15 cellular contexts compared by ENCODE assay signal in the genomic region with DNA sequence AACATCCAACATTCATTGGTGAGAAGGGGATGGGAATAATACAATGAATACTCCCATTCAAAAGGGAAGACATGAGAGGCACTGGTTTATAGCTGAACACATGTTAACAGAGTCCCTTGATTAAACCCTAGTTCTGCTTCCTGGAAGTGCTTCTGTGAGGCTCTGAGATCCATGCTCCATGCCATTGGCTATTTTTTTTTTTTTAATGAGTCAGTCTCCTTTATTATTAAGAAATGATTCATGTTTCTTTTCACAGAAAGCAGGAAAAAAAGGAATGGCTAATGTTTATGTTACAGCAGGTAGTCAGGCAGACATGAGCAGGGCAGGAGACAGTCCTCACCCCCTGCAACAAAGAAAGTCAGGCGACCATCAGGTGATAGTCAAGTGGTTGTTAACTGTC.
"Had no signal": no experiment of that assay in that cellular context is flagged by ENCODE, and none has a peak within 500 bp of the region (broad histone marks: within the 10 kb centered on the region; RNA-seq: fewer than 3 reads in every experiment).

No MANE protein-coding gene starts in this region.

- H3K4me1 ChIP-seq: left lung, psoas muscle, sigmoid colon had no signal

- H3K27ac ChIP-seq: dorsolateral prefrontal cortex, esophagus squamous epithelium, left lung, psoas muscle, sigmoid colon had no signal

- ATAC-seq: activated CD8-positive, alpha-beta memory T cell treated with anti-CD3 and anti-CD28 coated beads, Interleukin-2, amount 10 ng/mL, durations not matched to agents 7 days and 5 days; activated naive CD4-positive, alpha-beta T cell treated with anti-CD3 and anti-CD28 coated beads, Interleukin-2, amount 50 U/mL, for 72 hours; left lung; psoas muscle had no signal

- H3K4me3 ChIP-seq: dorsolateral prefrontal cortex, esophagus squamous epithelium, left lung, psoas muscle, sigmoid colon had no signal

- DNase-seq: activated CD4-positive, alpha-beta T cell treated with anti-CD3 and anti-CD28 coated beads, Interleukin-2, amount 50 U/mL, for 4 hours; activated CD8-positive, alpha-beta memory T cell treated with anti-CD3 and anti-CD28 coated beads, Interleukin-2, amount 10 ng/mL, durations not matched to agents 7 days and 5 days; activated effector memory CD4-positive, alpha-beta T cell treated with anti-CD3 and anti-CD28 coated beads, Interleukin-2, amount 50 U/mL, for 16 hours; activated T-cell treated with anti-CD3 and anti-CD28 coated beads, Interleukin-2, amount 50 U/mL, for 24 hours; amygdala; dorsolateral prefrontal cortex; esophagus squamous epithelium; islet precursor cell; left lung; nephron progenitor cell; psoas muscle; sigmoid colon; stimulated activated naive CD4-positive, alpha-beta T cell; trophoblast cell had no signal

- H3K36me3 ChIP-seq: esophagus squamous epithelium, left lung, sigmoid colon had no signal

- H3K9me3 ChIP-seq: esophagus squamous epithelium, psoas muscle, sigmoid colon had no signal

- H3K27me3 ChIP-seq: dorsolateral prefrontal cortex, esophagus squamous epithelium, left lung, sigmoid colon had no signal
